34 cellular contexts compared by ENCODE assay signal in the genomic region with DNA sequence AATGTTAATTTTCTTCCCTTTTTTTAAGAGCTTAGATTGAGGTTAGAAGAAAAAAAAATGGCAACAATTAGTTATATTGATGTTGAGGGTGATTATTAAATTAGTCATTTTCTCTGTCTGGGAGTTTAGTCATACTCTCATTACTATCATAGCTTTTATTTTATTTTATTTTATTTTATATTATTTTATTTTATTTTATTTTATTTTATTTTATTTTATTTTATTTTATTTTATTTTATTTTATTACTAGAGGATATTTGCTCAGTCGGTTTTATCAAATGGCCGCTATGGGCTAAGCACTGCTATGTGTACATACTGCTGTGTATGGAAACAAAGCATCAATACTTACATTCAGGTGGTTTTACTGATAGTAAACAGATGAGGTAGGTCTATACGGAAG.
DNase-seq lines count a peak whose midpoint lies in the region; ATAC-seq, FAIRE-seq and TF ChIP-seq lines count a peak whose summit lies in the region.
"Had no signal": no experiment of that assay in that cellular context is flagged by ENCODE, and none has a peak within 500 bp of the region (broad histone marks: within the 10 kb centered on the region; RNA-seq: fewer than 3 reads in every experiment).

No MANE protein-coding gene starts in this region.

- H3K27ac ChIP-seq in suprapubic skin: no peak overlapping the region
- H3K27ac ChIP-seq: 22Rv1; A549; BLaER1; BLaER1 treated with 17β-estradiol and CSF1 and Interleukin-3, amounts not matched to agents 10 nM and 100 nM; C4-2B had no signal

- in situ Hi-C loops in GM13977 (cut with MboI; ENCODE audit: low pct_unique_long_range_greater_than_20kb, low sequenced_read_pairs, unreplicated experiment): no loop called here

- H3K36me3 Mint-ChIP-seq in WTC11: peaks cover 44% of the 10 kb centered on the region
- peaks cover 12% of the 10 kb centered on the region for H3K36me3 Mint-ChIP-seq in T-helper 2 cell treated with Interferon-gamma antibody and Interleukin-4, amounts not matched to agents 5 μg/mL and 100 μg/mL, for 36 hours (ENCODE audit: low read depth)

- CTCF ChIA-PET in WTC11 (lab: Charles Lee): interaction anchor here (1.7 kb wide), 1 partner anchor 113 kb away, joined by 8 read pairs; no protein-coding TSS in a partner anchor

- FAIRE-seq in A204.1 (lab: Jason Lieb, UNC) (peak; percentile 37), frontal cortex (lab: Jason Lieb, UNC) (peak; percentile 36)
- FAIRE-seq: A549, D721Med had no signal

- no peak overlapping the region for H3K27ac Mint-ChIP-seq in WTC11
- H3K27ac Mint-ChIP-seq in T-helper 2 cell treated with Interferon-gamma antibody and Interleukin-4, amounts not matched to agents 5 μg/mL and 100 μg/mL, for 36 hours: no peak overlapping the region
- H3K27ac Mint-ChIP-seq: B cell; CD4-positive, alpha-beta memory T cell; CD4-positive, alpha-beta T cell; CD4-positive, CD25-positive, alpha-beta regulatory T cell; CD8-positive, alpha-beta T cell had no signal

- no peak for DNase-seq in WTC11 (ENCODE audit: low spot score)
- DNase-seq in frontal cortex (ENCODE audit: low spot score in 2 of 2): no peak
- DNase-seq in T-helper 2 cell treated with Interferon-gamma antibody and Interleukin-4, amounts not matched to agents 5 μg/mL and 100 μg/mL, for 36 hours (ENCODE audit: low spot score): no peak
- DNase-seq in suprapubic skin (ENCODE audit: low spot score in 2 of 2): no peak
- no peak for DNase-seq in GM13977 (ENCODE audit: low spot score)
- DNase-seq: 8988T; ACHN; AML-193; BE2C; C1 segment of cervical spinal cord; Caco-2; Calu3; CD4-positive, alpha-beta memory T cell; CD4-positive, alpha-beta T cell; CD4-positive, CD25-positive, alpha-beta regulatory T cell; CD8-positive, alpha-beta memory T cell; CD8-positive, alpha-beta T cell; COR-L47; DMS 273 treated with DMSO at 0.1 percent for 48 hours; DMS153; DMS53; DMS79; DMS79 treated with DMSO at 0.1 percent for 48 hours; DND-41; EL had no signal

- no peaks in the 10 kb centered on the region for H3K27me3 Mint-ChIP-seq in WTC11 (ENCODE audit: low read depth)
- no peaks in the 10 kb centered on the region for H3K27me3 Mint-ChIP-seq in T-helper 2 cell treated with Interferon-gamma antibody and Interleukin-4, amounts not matched to agents 5 μg/mL and 100 μg/mL, for 36 hours (ENCODE audit: low read depth)
- H3K27me3 Mint-ChIP-seq: B cell; CD4-positive, alpha-beta memory T cell; CD4-positive, alpha-beta T cell; CD4-positive, CD25-positive, alpha-beta regulatory T cell; CD8-positive, alpha-beta memory T cell had no signal

- TF ChIP-seq EP300 in suprapubic skin (IDR thresholded peaks at IDR 0.05): no peak

- H3K4me3 Mint-ChIP-seq in WTC11: no peak overlapping the region
- H3K4me3 Mint-ChIP-seq in T-helper 2 cell treated with Interferon-gamma antibody and Interleukin-4, amounts not matched to agents 5 μg/mL and 100 μg/mL, for 36 hours: no peak overlapping the region
- H3K4me3 Mint-ChIP-seq: B cell; CD14-positive monocyte; CD4-positive, alpha-beta memory T cell; CD4-positive, alpha-beta T cell; CD4-positive, CD25-positive, alpha-beta regulatory T cell; CD8-positive, alpha-beta memory T cell; CD8-positive, alpha-beta T cell had no signal

- TF ChIP-seq POLR2A in suprapubic skin (IDR thresholded peaks at IDR 0.05): no peak

- H3K9me3 ChIP-seq in suprapubic skin: no peaks in the 10 kb centered on the region
- H3K9me3 ChIP-seq: A549, BE2C, Caco-2 had no signal

- no peaks in the 10 kb centered on the region for H3K9me3 Mint-ChIP-seq in WTC11
- no peaks in the 10 kb centered on the region for H3K9me3 Mint-ChIP-seq in T-helper 2 cell treated with Interferon-gamma antibody and Interleukin-4, amounts not matched to agents 5 μg/mL and 100 μg/mL, for 36 hours
- H3K9me3 Mint-ChIP-seq: CD4-positive, alpha-beta memory T cell; CD4-positive, alpha-beta T cell; CD4-positive, CD25-positive, alpha-beta regulatory T cell; CD8-positive, alpha-beta memory T cell; CD8-positive, alpha-beta T cell had no signal

- no peaks in the 10 kb centered on the region for H3K4me1 ChIP-seq in suprapubic skin
- H3K4me1 ChIP-seq: BE2C, BLaER1, Caco-2 had no signal

- WGBS in suprapubic skin: 98% methylated on average over 3 of the region's 3 CpGs

- POLR2A ChIA-PET in WTC11 (lab: Charles Lee): no interaction called here

- no peak for TF ChIP-seq CTCF in WTC11 (IDR thresholded peaks at IDR 0.05)
- no peak for TF ChIP-seq CTCF in suprapubic skin (IDR thresholded peaks at IDR 0.05)
- no peak for TF ChIP-seq CTCF in GM13977 (IDR thresholded peaks at IDR 0.05; ENCODE audit: extremely low read depth, insufficient read depth, missing control alignments)

- ATAC-seq in WTC11: no peak
- ATAC-seq: A549; CD8-positive, alpha-beta T cell had no signal

- no peaks in the 10 kb centered on the region for H3K4me1 Mint-ChIP-seq in WTC11
- no peaks in the 10 kb centered on the region for H3K4me1 Mint-ChIP-seq in T-helper 2 cell treated with Interferon-gamma antibody and Interleukin-4, amounts not matched to agents 5 μg/mL and 100 μg/mL, for 36 hours (ENCODE audit: low read depth)
- H3K4me1 Mint-ChIP-seq: B cell; CD4-positive, alpha-beta memory T cell; CD4-positive, CD25-positive, alpha-beta regulatory T cell; CD8-positive, alpha-beta memory T cell had no signal

- H3K4me3 ChIP-seq in suprapubic skin: no peak overlapping the region
- H3K4me3 ChIP-seq: A549; BLaER1; BLaER1 treated with 17β-estradiol and CSF1 and Interleukin-3, amounts not matched to agents 10 nM and 100 nM had no signal

- H3K36me3 ChIP-seq in suprapubic skin: peaks cover 75% of the 10 kb centered on the region

- H3K27me3 ChIP-seq in suprapubic skin: no peaks in the 10 kb centered on the region
- H3K27me3 ChIP-seq: BE2C; BLaER1; BLaER1 treated with 17β-estradiol and CSF1 and Interleukin-3, amounts not matched to agents 10 nM and 100 nM had no signal

TF ChIP-seq in WTC11, 78 proteins besides CTCF, POLR2A, EP300 and RAD21:
- no peak for TF ChIP-seq ESRRA (CRISPR knock-in tag; IDR thresholded peaks at IDR 0.05; ENCODE audit: borderline replicate concordance)
- peak; percentile 98 for TF ChIP-seq HMGA2 (CRISPR knock-in tag; IDR thresholded peaks at IDR 0.05)
